13 cellular contexts compared by ENCODE assay signal in genomic region chr15:29736745-29737023, GRCh38.
DNase-seq lines count a peak whose midpoint lies in the region; ATAC-seq, FAIRE-seq and TF ChIP-seq lines count a peak whose summit lies in the region.
"Had no signal": no experiment of that assay in that cellular context is flagged by ENCODE, and none has a peak within 500 bp of the region (broad histone marks: within the 10 kb centered on the region; RNA-seq: fewer than 3 reads in every experiment).

No MANE protein-coding gene starts in this region.

- WGBS in HepG2 (ENCODE audit: low lambda C conversion rate), result 51% methylated on average over 2 of the region's 2 CpGs

- H3K79me2 ChIP-seq in KMS-11 (ENCODE audit: insufficient read depth, low read depth), result no peaks in the 10 kb centered on the region
- peaks cover 3% of the 10 kb centered on the region for H3K79me2 ChIP-seq in endothelial cell of umbilical vein (ENCODE audit: control insufficient read depth, insufficient read depth, low read length)
- no peaks in the 10 kb centered on the region for H3K79me2 ChIP-seq in HepG2 (ENCODE audit: insufficient read depth, low read length)

- no peaks in the 10 kb centered on the region for H3K9me3 Mint-ChIP-seq in stimulated activated naive CD8-positive, alpha-beta T cell treated with anti-CD3 and anti-CD28 coated beads, Interleukin-15, amount 100 ng/mL, for 72 hours

- H3K4me3 Mint-ChIP-seq in stimulated activated naive CD8-positive, alpha-beta T cell treated with anti-CD3 and anti-CD28 coated beads, Interleukin-15, amount 100 ng/mL, for 72 hours, result no peak overlapping the region
- H3K4me3 Mint-ChIP-seq: activated CD8-positive, alpha-beta T cell treated with anti-CD3 and anti-CD28 coated beads, Interleukin-2, amount 10 ng/mL, durations not matched to agents 7 days and 5 days had no signal

- H3K9me1 ChIP-seq in endothelial cell of umbilical vein (replicated peaks; ENCODE audit: control insufficient read depth, extremely low read depth, insufficient read depth, low read length), result peaks cover 2% of the 10 kb centered on the region

- peaks cover 14% of the 10 kb centered on the region for H3K27me3 Mint-ChIP-seq in stimulated activated naive CD8-positive, alpha-beta T cell treated with anti-CD3 and anti-CD28 coated beads, Interleukin-15, amount 100 ng/mL, for 72 hours

- BruUV-seq in endothelial cell of umbilical vein (replicated peaks; lab: Mats Ljungman, UMichigan) (no TSS peak), HepG2 (replicated peaks; lab: Mats Ljungman, UMichigan) (no TSS peak)

- CTCF ChIA-PET in endothelial cell of umbilical vein (lab: Charles Lee), result interaction anchor here (1.1 to 2.4 kb wide), 3 partner anchors 12 to 189 kb away, joined by 3 to 14 read pairs (median 7); no protein-coding TSS in a partner anchor
- CTCF ChIA-PET in HepG2 (lab: Yijun Ruan, JAX; ENCODE audit: low intra/inter-chr PET ratio, low total read pairs), result no interaction called here

- H3K36me3 ChIP-seq in KMS-11 (ENCODE audit: insufficient read depth) (no peaks in the 10 kb centered on the region), endothelial cell of umbilical vein (ENCODE audit: control insufficient read depth in 2 of 2, extremely low read depth in 1 of 2, insufficient read depth in 2 of 2, low read length in 2 of 2) (peaks cover 11 to 27% of the 10 kb centered on the region in 2 experiments), HepG2 (replicated peaks in 1 of 2; ENCODE audit: control insufficient read depth in 1 of 2, insufficient read depth in 2 of 2, low read length in 2 of 2) (peaks cover 2 to 43% of the 10 kb centered on the region in 2 experiments)
- H3K36me3 ChIP-seq: ovary had no signal

- in situ Hi-C loops in HepG2 (cut with HindIII; ENCODE audit: extremely low pct_ligation_motif_present, low pct_unique_long_range_greater_than_20kb), result no loop called here

- dilution Hi-C loops in endothelial cell of umbilical vein (cut with MboI; ENCODE audit: extremely low pct_ligation_motif_present, low sequenced_read_pairs), result no loop called here

- TF ChIP-seq POLR2A in endothelial cell of umbilical vein (IDR thresholded peaks at IDR 0.05; ENCODE audit: low read depth, low read length), result no peak
- TF ChIP-seq POLR2A in HepG2 (IDR thresholded peaks at IDR 0.05; ENCODE audit: insufficient read depth in 1 of 2, low read depth in 2 of 2, low read length in 2 of 2), result no peak

- TF ChIP-seq CTCF in KMS-11 (conservative IDR thresholded peaks at IDR 0.05; ENCODE audit: low read depth, low read length) (no peak), endothelial cell of umbilical vein (IDR thresholded peaks at IDR 0.05; ENCODE audit: extremely low read depth in 1 of 2, insufficient read depth in 1 of 2, low read depth in 1 of 2, low read length in 2 of 2) (no peak), HepG2 (CRISPR knock-in tag; IDR thresholded peaks at IDR 0.05) (no peak)

- peaks cover 7% of the 10 kb centered on the region for H3K4me1 Mint-ChIP-seq in stimulated activated naive CD8-positive, alpha-beta T cell treated with anti-CD3 and anti-CD28 coated beads, Interleukin-15, amount 100 ng/mL, for 72 hours

- ATAC-seq in HepG2 (peak; percentile 84), GM21447 (IDR thresholded peaks at IDR 0.05; ENCODE audit: unreplicated experiment) (no peak)
- no peak for ATAC-seq in stimulated activated naive CD8-positive, alpha-beta T cell treated with anti-CD3 and anti-CD28 coated beads, Interleukin-15, amount 100 ng/mL, for 72 hours
- ATAC-seq: activated CD8-positive, alpha-beta T cell treated with anti-CD3 and anti-CD28 coated beads, Interleukin-2, amount 10 ng/mL, durations not matched to agents 7 days and 5 days had no signal

- H3K4me1 ChIP-seq in KMS-11 (ENCODE audit: low read depth, poor library complexity, severe bottlenecking) (peaks cover 58% of the 10 kb centered on the region), endothelial cell of umbilical vein (ENCODE audit: control insufficient read depth, extremely low read depth, insufficient read depth, low read length) (peaks cover 14% of the 10 kb centered on the region), HepG2 (ENCODE audit: insufficient read depth, low read length) (peaks cover 30% of the 10 kb centered on the region)

- POLR2A ChIA-PET in endothelial cell of umbilical vein (lab: Charles Lee) (no interaction called here), HepG2 (lab: Yijun Ruan, JAX) (no interaction called here)

- peak overlapping the region; percentile 43; the same call in 1 of the 2 replicates for H3K4me2 ChIP-seq in KMS-11
- no peak overlapping the region for H3K4me2 ChIP-seq in endothelial cell of umbilical vein (ENCODE audit: insufficient read depth, low read length)
- H3K4me2 ChIP-seq in HepG2 (ENCODE audit: low read depth, low read length), result no peak overlapping the region

- no peak overlapping the region for H3K27ac Mint-ChIP-seq in stimulated activated naive CD8-positive, alpha-beta T cell treated with anti-CD3 and anti-CD28 coated beads, Interleukin-15, amount 100 ng/mL, for 72 hours
- H3K27ac Mint-ChIP-seq: activated CD8-positive, alpha-beta T cell treated with anti-CD3 and anti-CD28 coated beads, Interleukin-2, amount 10 ng/mL, durations not matched to agents 7 days and 5 days had no signal

- H3K9me3 ChIP-seq in endothelial cell of umbilical vein (replicated peaks; ENCODE audit: control insufficient read depth, insufficient read depth, low read length) (no peaks in the 10 kb centered on the region), HepG2 (ENCODE audit: low read length) (no peaks in the 10 kb centered on the region)
- H3K9me3 ChIP-seq: ovary had no signal

- no peak overlapping the region for H2AFZ ChIP-seq in KMS-11 (ENCODE audit: low read depth)
- H2AFZ ChIP-seq in endothelial cell of umbilical vein (ENCODE audit: low read depth, low read length), result no peak overlapping the region
- no peak overlapping the region for H2AFZ ChIP-seq in HepG2 (ENCODE audit: low read length)

- DNase-seq in COLO829 (ENCODE audit: low spot score) (peak; percentile 15), endothelial cell of umbilical vein (ENCODE audit: low read depth, low spot score) (peak; percentile 63), HepG2 (ENCODE audit: low spot score) (peak; percentile 92), SK-N-DZ (ENCODE audit: low spot score) (no peak), DMS79 (lab: John Stamatoyannopoulos, UW) (no peak)
- no peak for DNase-seq in stimulated activated naive CD8-positive, alpha-beta T cell treated with anti-CD3 and anti-CD28 coated beads, Interleukin-15, amount 100 ng/mL, for 72 hours
- DNase-seq: C1 segment of cervical spinal cord, GOT3, ovary had no signal

- H4K20me1 ChIP-seq in KMS-11 (ENCODE audit: insufficient read depth) (no peaks in the 10 kb centered on the region), endothelial cell of umbilical vein (replicated peaks; ENCODE audit: control insufficient read depth, extremely low read depth, insufficient read depth, low read length) (no peaks in the 10 kb centered on the region), HepG2 (ENCODE audit: insufficient read depth, low read length) (no peaks in the 10 kb centered on the region)

- H3K9ac ChIP-seq in KMS-11, result no peak overlapping the region
- no peak overlapping the region for H3K9ac ChIP-seq in endothelial cell of umbilical vein (replicated peaks; ENCODE audit: extremely low read depth, insufficient read depth, low read length)
- no peak overlapping the region for H3K9ac ChIP-seq in HepG2 (ENCODE audit: insufficient read depth, low read depth, low read length)

- peak in 1 of 2 experiments; percentile 60; a peak in 1 of 4 replicates for TF ChIP-seq EP300 in HepG2 (IDR thresholded peaks at IDR 0.05; ENCODE audit: low read depth in 2 of 2, low read length in 2 of 2)
- TF ChIP-seq EP300 in HepG2 (CRISPR knock-in tag; IDR thresholded peaks at IDR 0.05; ENCODE audit: borderline replicate concordance), result no peak; the same call in 1 of the 2 replicates

- H3K4me3 ChIP-seq in KMS-11 (IDR thresholded peaks at IDR 0.05; ENCODE audit: insufficient read depth, low read depth, low read length), result no peak overlapping the region
- H3K4me3 ChIP-seq in endothelial cell of umbilical vein (replicated peaks in 1 of 3; ENCODE audit: insufficient read depth in 1 of 3, low read depth in 1 of 3, low read length in 3 of 3), result no peak overlapping the region
- H3K4me3 ChIP-seq in HepG2 (replicated peaks in 1 of 3; ENCODE audit: insufficient read depth in 1 of 3, low read depth in 2 of 3, low read length in 3 of 3), result no peak overlapping the region
- H3K4me3 ChIP-seq: ovary had no signal

- H3K27me3 ChIP-seq in KMS-11 (ENCODE audit: insufficient read depth, low read depth), result no peaks in the 10 kb centered on the region
- no peaks in the 10 kb centered on the region for H3K27me3 ChIP-seq in endothelial cell of umbilical vein (ENCODE audit: control insufficient read depth in 2 of 2, insufficient read depth in 2 of 2, low read length in 2 of 2)
- no peaks in the 10 kb centered on the region for H3K27me3 ChIP-seq in HepG2 (ENCODE audit: control insufficient read depth in 1 of 2, insufficient read depth in 2 of 2, low read length in 2 of 2)
- H3K27me3 ChIP-seq: ovary had no signal

- H3K27ac ChIP-seq in KMS-11 (no peak overlapping the region; the same call in 1 of the 2 replicates), endothelial cell of umbilical vein (ENCODE audit: insufficient read depth, low read depth, low read length) (no peak overlapping the region), HepG2 (ENCODE audit: extremely low read length, insufficient read depth, low read length) (no peak overlapping the region)
- H3K27ac ChIP-seq: HL-60, ovary had no signal

- TF ChIP-seq RAD21 in HepG2 (CRISPR knock-in tag; IDR thresholded peaks at IDR 0.05), result no peak

- peak; percentile 53 for FAIRE-seq in endothelial cell of umbilical vein (lab: Jason Lieb, UNC)
- FAIRE-seq in HepG2 (lab: Jason Lieb, UNC), result no peak

- intact Hi-C loops in endothelial cell of umbilical vein (cut with micrococcal nuclease), result loop anchor here (5.0 kb wide), 2 partner anchors 39 to 336 kb away; no protein-coding TSS in a partner anchor
- intact Hi-C loops in HepG2 (cut with micrococcal nuclease; ENCODE audit: unreplicated experiment), result loop anchor here (2.0 to 5.0 kb wide), 3 partner anchors 39 to 68 kb away; no protein-coding TSS in a partner anchor

TF ChIP-seq in endothelial cell of umbilical vein, 7 proteins besides CTCF, POLR2A, EP300 and RAD21 (continues in another document):
- TF ChIP-seq POLR2AphosphoS5 (IDR thresholded peaks at IDR 0.05; ENCODE audit: insufficient read depth, low read depth, low read length), result no peak
- TF ChIP-seq JUN (IDR thresholded peaks at IDR 0.05; ENCODE audit: borderline replicate concordance, insufficient read depth, insufficient read length, low read depth), result peak; percentile 43
- TF ChIP-seq GATA2 (IDR thresholded peaks at IDR 0.05; ENCODE audit: insufficient read depth, insufficient read length, low read depth, low read length), result peak; percentile 42

TF ChIP-seq in HepG2, 621 proteins besides CTCF, POLR2A, EP300 and RAD21 (continues in another document):
- TF ChIP-seq ISL2 (CRISPR knock-in tag; IDR thresholded peaks at IDR 0.05) (peak; percentile 38; the same call in 1 of the 2 replicates), ZNF652 (CRISPR knock-in tag; IDR thresholded peaks at IDR 0.05; ENCODE audit: borderline replicate concordance, low read depth) (peak; percentile 20; the same call in 1 of the 2 replicates)
- TF ChIP-seq, protein P1, sequence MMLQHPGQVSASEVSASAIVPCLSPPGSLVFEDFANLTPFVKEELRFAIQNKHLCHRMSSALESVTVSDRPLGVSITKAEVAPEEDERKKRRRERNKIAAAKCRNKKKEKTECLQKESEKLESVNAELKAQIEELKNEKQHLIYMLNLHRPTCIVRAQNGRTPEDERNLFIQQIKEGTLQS (CRISPR knock-in tag; IDR thresholded peaks at IDR 0.05), result peak; percentile 68

Comparison
In these comparisons a context has a peak if more than half of its experiments do, and no peak if none do; other contexts are left out.
1. DNase-seq: peak in COLO829 (single experiment), endothelial cell of umbilical vein (single experiment) and HepG2 (single experiment); none in stimulated activated naive CD8-positive, alpha-beta T cell treated with anti-CD3 and anti-CD28 coated beads, Interleukin-15, amount 100 ng/mL, for 72 hours (0 of 2), SK-N-DZ (single experiment) and DMS79 (single experiment).